3 cellular contexts compared by ENCODE assay signal in the genomic region with DNA sequence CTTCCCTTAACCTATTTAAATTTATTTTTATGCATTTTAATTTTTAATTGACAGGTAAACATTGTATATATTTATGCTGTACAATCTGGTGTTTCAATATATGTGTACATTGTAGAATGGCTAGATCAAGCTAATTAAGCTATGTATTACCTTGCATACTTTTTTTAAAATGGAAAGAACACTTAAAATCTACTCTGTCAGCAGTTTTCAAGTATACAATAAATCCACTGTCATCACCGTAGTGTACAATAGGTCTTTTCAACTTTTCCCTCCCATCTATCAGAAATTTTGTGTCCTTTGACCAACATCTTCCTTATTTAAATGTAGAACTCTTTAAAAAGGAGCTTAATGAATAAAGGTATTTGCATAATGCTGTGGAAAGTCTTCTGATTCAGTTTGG.
TF ChIP-seq lines count a peak whose summit lies in the region.

No MANE protein-coding gene starts in this region.

TF ChIP-seq in A549, 52 proteins besides CTCF, POLR2A, EP300 and RAD21:
- TF ChIP-seq FOXS1 (CRISPR knock-in tag; IDR thresholded peaks at IDR 0.05): no peak
- TF ChIP-seq RNF2 (IDR thresholded peaks at IDR 0.05; ENCODE audit: borderline replicate concordance, low read depth): no peak
- TF ChIP-seq, protein P1, sequence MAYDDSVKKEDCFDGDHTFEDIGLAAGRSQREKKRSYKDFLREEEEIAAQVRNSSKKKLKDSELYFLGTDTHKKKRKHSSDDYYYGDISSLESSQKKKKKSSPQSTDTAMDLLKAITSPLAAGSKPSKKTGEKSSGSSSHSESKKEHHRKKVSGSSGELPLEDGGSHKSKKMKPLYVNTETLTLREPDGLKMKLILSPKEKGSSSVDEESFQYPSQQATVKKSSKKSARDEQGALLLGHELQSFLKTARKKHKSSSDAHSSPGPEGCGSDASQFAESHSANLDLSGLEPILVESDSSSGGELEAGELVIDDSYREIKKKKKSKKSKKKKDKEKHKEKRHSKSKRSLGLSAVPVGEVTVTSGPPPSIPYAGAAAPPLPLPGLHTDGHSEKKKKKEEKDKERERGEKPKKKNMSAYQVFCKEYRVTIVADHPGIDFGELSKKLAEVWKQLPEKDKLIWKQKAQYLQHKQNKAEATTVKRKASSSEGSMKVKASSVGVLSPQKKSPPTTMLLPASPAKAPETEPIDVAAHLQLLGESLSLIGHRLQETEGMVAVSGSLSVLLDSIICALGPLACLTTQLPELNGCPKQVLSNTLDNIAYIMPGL (CRISPR knock-in tag; IDR thresholded peaks at IDR 0.05; ENCODE audit: borderline replicate concordance): no peak
- TF ChIP-seq MAFK (IDR thresholded peaks at IDR 0.05; ENCODE audit: partially characterized antibody): peak; percentile 92

TF ChIP-seq in IMR-90, 13 proteins besides CTCF, POLR2A, EP300 and RAD21:
- TF ChIP-seq MAFK (IDR thresholded peaks at IDR 0.05; ENCODE audit: low read depth, low read length): peak; percentile 95
- no peak for TF ChIP-seq BHLHE40 (IDR thresholded peaks at IDR 0.05; ENCODE audit: low read depth, low read length)
- TF ChIP-seq, protein P2, sequence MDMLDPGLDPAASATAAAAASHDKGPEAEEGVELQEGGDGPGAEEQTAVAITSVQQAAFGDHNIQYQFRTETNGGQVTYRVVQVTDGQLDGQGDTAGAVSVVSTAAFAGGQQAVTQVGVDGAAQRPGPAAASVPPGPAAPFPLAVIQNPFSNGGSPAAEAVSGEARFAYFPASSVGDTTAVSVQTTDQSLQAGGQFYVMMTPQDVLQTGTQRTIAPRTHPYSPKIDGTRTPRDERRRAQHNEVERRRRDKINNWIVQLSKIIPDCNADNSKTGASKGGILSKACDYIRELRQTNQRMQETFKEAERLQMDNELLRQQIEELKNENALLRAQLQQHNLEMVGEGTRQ (IDR thresholded peaks at IDR 0.05; ENCODE audit: low read depth, low read length): no peak

TF ChIP-seq in K562, 482 proteins besides CTCF, POLR2A, EP300 and RAD21:
- peak; percentile 74 for TF ChIP-seq MAFG (tag; conservative IDR thresholded peaks at IDR 0.05)
- peak; percentile 92 for TF ChIP-seq ZNF316 (IDR thresholded peaks at IDR 0.05)
- TF ChIP-seq TARDBP (IDR thresholded peaks at IDR 0.05): no peak
- TF ChIP-seq MAFK (IDR thresholded peaks at IDR 0.05; ENCODE audit: low read length): peak; percentile 85
- no peak for TF ChIP-seq ZNF717 (CRISPR knock-in tag; IDR thresholded peaks at IDR 0.05)
- TF ChIP-seq NCOA1 (IDR thresholded peaks at IDR 0.05; ENCODE audit: low read depth): no peak
- TF ChIP-seq PTTG1 (tag; IDR thresholded peaks at IDR 0.05; ENCODE audit: low read depth): no peak
- TF ChIP-seq, protein P3, sequence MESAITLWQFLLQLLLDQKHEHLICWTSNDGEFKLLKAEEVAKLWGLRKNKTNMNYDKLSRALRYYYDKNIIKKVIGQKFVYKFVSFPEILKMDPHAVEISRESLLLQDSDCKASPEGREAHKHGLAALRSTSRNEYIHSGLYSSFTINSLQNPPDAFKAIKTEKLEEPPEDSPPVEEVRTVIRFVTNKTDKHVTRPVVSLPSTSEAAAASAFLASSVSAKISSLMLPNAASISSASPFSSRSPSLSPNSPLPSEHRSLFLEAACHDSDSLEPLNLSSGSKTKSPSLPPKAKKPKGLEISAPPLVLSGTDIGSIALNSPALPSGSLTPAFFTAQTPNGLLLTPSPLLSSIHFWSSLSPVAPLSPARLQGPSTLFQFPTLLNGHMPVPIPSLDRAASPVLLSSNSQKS (CRISPR knock-in tag; IDR thresholded peaks at IDR 0.05): no peak
- no peak for TF ChIP-seq HDAC1 (IDR thresholded peaks at IDR 0.05)
- no peak for TF ChIP-seq CCAR2 (IDR thresholded peaks at IDR 0.05; ENCODE audit: low read depth, low read length)
- TF ChIP-seq ZNF75A (CRISPR knock-in tag; IDR thresholded peaks at IDR 0.05): no peak
- TF ChIP-seq MAFF (IDR thresholded peaks at IDR 0.05; ENCODE audit: low read length): peak; percentile 89
- TF ChIP-seq C11orf30 (IDR thresholded peaks at IDR 0.05; ENCODE audit: low read depth): peak; percentile 79
- no peak for TF ChIP-seq KDM2B (CRISPR knock-in tag; IDR thresholded peaks at IDR 0.05)
